38 cellular contexts compared by ENCODE assay signal in the genomic region with DNA sequence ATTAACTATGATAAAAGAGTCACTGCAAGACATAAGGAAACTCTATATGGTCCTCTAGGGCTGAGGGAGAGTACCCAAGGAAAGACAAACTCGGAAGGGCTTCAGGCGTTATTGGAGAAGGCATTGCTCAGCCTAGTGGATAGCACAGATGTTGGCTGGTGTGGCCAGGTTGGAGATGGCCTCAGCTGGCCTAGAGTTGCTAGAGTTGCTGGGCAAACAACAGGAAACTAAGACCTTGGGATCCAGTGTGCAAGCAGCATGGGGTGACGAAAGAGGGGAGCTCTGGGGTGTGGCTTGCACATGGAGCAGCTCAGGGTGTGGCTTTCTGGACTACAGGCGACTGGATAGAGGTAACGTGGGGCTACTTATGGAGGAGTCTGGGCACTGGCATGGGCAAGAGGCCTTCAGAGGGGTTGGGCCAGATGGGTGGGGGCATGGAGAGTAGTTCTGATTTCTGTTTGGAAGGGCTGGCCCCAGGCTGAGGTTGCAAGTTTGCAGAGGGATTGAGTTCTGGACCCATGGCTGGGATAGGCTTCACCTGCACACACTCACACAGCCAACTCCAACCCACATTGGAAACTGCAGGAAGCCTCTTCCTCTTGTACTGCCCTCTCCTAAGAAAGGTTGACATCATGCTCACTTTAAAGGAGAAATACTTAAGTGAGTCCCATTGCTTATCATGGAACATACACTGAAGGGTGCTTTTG. TPM values are rescaled to one million over a fixed set of nuclear protein-coding genes. Genes with fewer than 3 reads are reported as not detected.
"Had no signal": no experiment of that assay in that cellular context is flagged by ENCODE, and none has a peak within 500 bp of the region (broad histone marks: within the 10 kb centered on the region; RNA-seq: fewer than 3 reads in every experiment).

No MANE protein-coding gene starts in this region.

- H3K27ac ChIP-seq: KMS-11 had no signal

- H3K9ac ChIP-seq: KMS-11 had no signal

- H3K9me3 ChIP-seq: MG63 had no signal

- H3K36me3 ChIP-seq: MG63 had no signal

- H3K4me2 ChIP-seq: KMS-11 had no signal

- H3K27me3 ChIP-seq: MG63 had no signal

- H3K4me3 ChIP-seq: MG63 had no signal

- DNase-seq: Karpas-422, Kasumi-1, MG63, MM.1S, MV-4-11, NCI-H1048, NCI-H1092, NCI-H1092 treated with DMSO at 0.1 percent for 48 hours, NCI-H1105, NCI-H1105 treated with DMSO at 0.1 percent for 48 hours, NCI-H1417, NCI-H1417 treated with DMSO at 0.1 percent for 48 hours, NCI-H1436, NCI-H1436 treated with DMSO at 0.1 percent for 48 hours, NCI-H146, NCI-H1694, NCI-H1694 treated with DMSO at 0.1 percent for 48 hours, NCI-H187, NCI-H187 treated with DMSO at 0.1 percent for 48 hours, NCI-H1930, NCI-H2029, NCI-H2029 treated with DMSO at 0.1 percent for 48 hours, NCI-H2081, NCI-H2081 treated with DMSO at 0.1 percent for 48 hours, NCI-H2107, NCI-H2171, NCI-H2171 treated with DMSO at 0.1 percent for 48 hours, NCI-H2227 treated with DMSO at 0.1 percent for 48 hours, NCI-H226, NCI-H345, NCI-H446, NCI-H446 treated with DMSO at 0.1 percent for 48 hours, NCI-H510A had no signal

RNA-seq across cellular contexts. Expression of a gene that starts 5.2 kb away (rescaled TPM):
- total RNA-seq: LHCN-M2, M059J, MCF 10A, NCI-H460 had no signal

RNA-seq across cellular contexts. Expression of a gene that starts 18.7 kb away (rescaled TPM):
- total RNA-seq: LHCN-M2, M059J, MCF 10A, NCI-H460 had no signal

RNA-seq across cellular contexts. Expression of a gene that starts 22.0 kb away (rescaled TPM):
- total RNA-seq: LHCN-M2, M059J, MCF 10A, NCI-H460 had no signal

RNA-seq across cellular contexts. Expression of a gene that starts 27.5 kb away (rescaled TPM):
- total RNA-seq: LHCN-M2, M059J, MCF 10A, NCI-H460 had no signal

RNA-seq across cellular contexts. Expression of a gene that starts 53.2 kb away (rescaled TPM):
- total RNA-seq: LHCN-M2, M059J, MCF 10A, NCI-H460 had no signal
